18 cellular contexts compared by ENCODE assay signal in genomic region chr6:159451051-159451450, GRCh38.
DNase-seq lines count a peak whose midpoint lies in the region; ATAC-seq and TF ChIP-seq lines count a peak whose summit lies in the region.
"Had no signal": no experiment of that assay in that cellular context is flagged by ENCODE, and none has a peak within 500 bp of the region (broad histone marks: within the 10 kb centered on the region; RNA-seq: fewer than 3 reads in every experiment).

No MANE protein-coding gene starts in this region.

- intact Hi-C loops in sciatic nerve (cut with DNase I) (no loop called here), heart left ventricle (cut with DNase I) (no loop called here), Calu3 (cut with micrococcal nuclease; ENCODE audit: unreplicated experiment) (no loop called here)

- H3K27me3 ChIP-seq in heart left ventricle: peaks cover 0 to 4% (median 0%) of the 10 kb centered on the region in 9 donors
- H3K27me3 ChIP-seq: uterus had no signal

- WGBS in heart left ventricle, 4 donors: 34 to 56% (median 45%) methylated on average over 2 of the region's 2 CpGs

- ATAC-seq in sciatic nerve (peak; percentile 72), heart left ventricle (no peak)
- ATAC-seq: activated CD8-positive, alpha-beta T cell treated with anti-CD3 and anti-CD28 coated beads for 36 hours; activated T-cell treated with anti-CD3 and anti-CD28 coated beads, Interleukin-2, amount 50 U/mL, for 72 hours; right cardiac atrium had no signal

- DNase-seq in GM03348 (ENCODE audit: low spot score) (peak; percentile 50), amniotic epithelial cell (ENCODE audit: low read depth) (peak; percentile 4), fibroblast of pulmonary artery (ENCODE audit: low read depth) (peak; percentile 48), sciatic nerve (ENCODE audit: low spot score) (no peak), heart left ventricle (no peak), Calu3 (no peak), hypothalamus (lab: John Stamatoyannopoulos, UW) (no peak), NCI-H128 (lab: John Stamatoyannopoulos, UW; ENCODE audit: unreplicated experiment) (no peak)
- DNase-seq: activated CD8-positive, alpha-beta T cell treated with anti-CD3 and anti-CD28 coated beads for 36 hours; activated naive CD8-positive, alpha-beta T cell treated with anti-CD3 and anti-CD28 coated beads, Interleukin-2, amount 10 ng/mL, durations not matched to agents 7 days and 5 days; activated T-cell treated with anti-CD3 and anti-CD28 coated beads, Interleukin-2, amount 50 U/mL, for 72 hours; kidney glomerular epithelial cell; NCI-H2029 treated with DMSO at 0.1 percent for 48 hours; right cardiac atrium; Right ventricle myocardium superior; stimulated activated CD4-positive, alpha-beta T cell treated with anti-CD3 and anti-CD28 coated beads, Interleukin-2, amount 100 ng/mL, for 24 hours; uterus had no signal

- H3K36me3 Mint-ChIP-seq in Calu3 (ENCODE audit: insufficient read depth, unreplicated experiment): peaks cover 3% of the 10 kb centered on the region
- H3K36me3 Mint-ChIP-seq: activated naive CD8-positive, alpha-beta T cell treated with anti-CD3 and anti-CD28 coated beads, Interleukin-2, amount 10 ng/mL, durations not matched to agents 7 days and 5 days had no signal

- CTCF ChIA-PET in Calu3 (lab: Charles Lee): no interaction called here

- H3K4me1 Mint-ChIP-seq in Calu3 (ENCODE audit: low read depth, unreplicated experiment): no peaks in the 10 kb centered on the region
- H3K4me1 Mint-ChIP-seq: activated naive CD8-positive, alpha-beta T cell treated with anti-CD3 and anti-CD28 coated beads, Interleukin-2, amount 10 ng/mL, durations not matched to agents 7 days and 5 days had no signal

- BruUV-seq in Calu3 (replicated peaks; lab: Mats Ljungman, UMichigan): no TSS peak

- H3K36me3 ChIP-seq in heart left ventricle: no peaks in the 10 kb centered on the region
- H3K36me3 ChIP-seq: uterus had no signal

- peaks cover 61% of the 10 kb centered on the region for H3K27me3 Mint-ChIP-seq in Calu3 (ENCODE audit: unreplicated experiment)
- H3K27me3 Mint-ChIP-seq: activated naive CD8-positive, alpha-beta T cell treated with anti-CD3 and anti-CD28 coated beads, Interleukin-2, amount 10 ng/mL, durations not matched to agents 7 days and 5 days had no signal

- no peak overlapping the region for H3K27ac ChIP-seq in heart left ventricle
- H3K27ac ChIP-seq: uterus had no signal

- H3K4me3 ChIP-seq in fibroblast of pulmonary artery (replicated peaks; ENCODE audit: low read depth, low read length) (no peak overlapping the region), heart left ventricle (no peak overlapping the region)
- H3K4me3 ChIP-seq: uterus had no signal

- H3K4me3 Mint-ChIP-seq in Calu3 (ENCODE audit: low read depth, unreplicated experiment): no peak overlapping the region
- H3K4me3 Mint-ChIP-seq: activated CD8-positive, alpha-beta T cell treated with anti-CD3 and anti-CD28 coated beads for 36 hours; activated naive CD8-positive, alpha-beta T cell treated with anti-CD3 and anti-CD28 coated beads, Interleukin-2, amount 10 ng/mL, durations not matched to agents 7 days and 5 days; activated T-cell treated with anti-CD3 and anti-CD28 coated beads, Interleukin-2, amount 50 U/mL, for 72 hours; T-helper 1 cell treated with Interleukin-12 subunit alpha and Interleukin-12 subunit beta and Interleukin-4 antibody, amounts not matched to agents 30 μg/mL and 1 μg/mL, for 36 hours had no signal

- no peaks in the 10 kb centered on the region for H3K9me3 ChIP-seq in heart left ventricle
- H3K9me3 ChIP-seq: uterus had no signal

- no peak overlapping the region for H3K27ac Mint-ChIP-seq in Calu3 (ENCODE audit: unreplicated experiment)
- H3K27ac Mint-ChIP-seq: activated CD8-positive, alpha-beta T cell treated with anti-CD3 and anti-CD28 coated beads for 36 hours; activated naive CD8-positive, alpha-beta T cell treated with anti-CD3 and anti-CD28 coated beads, Interleukin-2, amount 10 ng/mL, durations not matched to agents 7 days and 5 days; activated T-cell treated with anti-CD3 and anti-CD28 coated beads, Interleukin-2, amount 50 U/mL, for 72 hours; T-helper 1 cell treated with Interleukin-12 subunit alpha and Interleukin-12 subunit beta and Interleukin-4 antibody, amounts not matched to agents 30 μg/mL and 1 μg/mL, for 36 hours had no signal

- H3K9me3 Mint-ChIP-seq in Calu3 (ENCODE audit: low read depth, unreplicated experiment): no peaks in the 10 kb centered on the region
- H3K9me3 Mint-ChIP-seq: activated CD8-positive, alpha-beta T cell treated with anti-CD3 and anti-CD28 coated beads for 36 hours; activated naive CD8-positive, alpha-beta T cell treated with anti-CD3 and anti-CD28 coated beads, Interleukin-2, amount 10 ng/mL, durations not matched to agents 7 days and 5 days; T-helper 1 cell treated with Interleukin-12 subunit alpha and Interleukin-12 subunit beta and Interleukin-4 antibody, amounts not matched to agents 30 μg/mL and 1 μg/mL, for 36 hours had no signal

- TF ChIP-seq CTCF in fibroblast of pulmonary artery (IDR thresholded peaks at IDR 0.05; ENCODE audit: low read length, missing control alignments) (no peak), heart left ventricle (IDR thresholded peaks at IDR 0.05) (no peak), Calu3 (IDR thresholded peaks at IDR 0.05; ENCODE audit: unreplicated experiment) (no peak)

- H3K4me1 ChIP-seq in heart left ventricle: peaks cover 0 to 7% (median 0%) of the 10 kb centered on the region in 12 donors
- H3K4me1 ChIP-seq: uterus had no signal

- no peak for TF ChIP-seq POLR2A in heart left ventricle (IDR thresholded peaks at IDR 0.05)

Comparison
In these comparisons a context has a peak if more than half of its experiments do, and no peak if none do; other contexts are left out.
1. DNase-seq: peak in GM03348 (single experiment), amniotic epithelial cell (single experiment) and fibroblast of pulmonary artery (single experiment); none in sciatic nerve (single experiment), heart left ventricle (0 of 5), Calu3 (single experiment), hypothalamus (0 of 51) and NCI-H128 (single experiment).